Comparison of ENCODE assay signal across 9 cellular contexts in genomic region chr16:19118938-19119431, GRCh38. TPM values are rescaled to one million over a fixed set of nuclear protein-coding genes. Genes with fewer than 3 reads are reported as not detected.
DNase-seq lines count a peak whose midpoint lies in the region; ATAC-seq lines count a peak whose summit lies in the region.
"Had no signal": no experiment of that assay in that cellular context is flagged by ENCODE, and none has a peak within 500 bp of the region (broad histone marks: within the 10 kb centered on the region; RNA-seq: fewer than 3 reads in every experiment).

No MANE protein-coding gene starts in this region.

- peak overlapping the region; percentile 58 for H3K27ac Mint-ChIP-seq in central memory CD8-positive, alpha-beta T cell (ENCODE audit: low read depth)

- peaks cover 14% of the 10 kb centered on the region for H3K27me3 ChIP-seq in thymus (ENCODE audit: control insufficient read depth, insufficient read depth)

- 37% methylated on average over 6 of the region's 6 CpGs for WGBS in thymus

- H3K9me3 ChIP-seq in thymus (ENCODE audit: control insufficient read depth), result no peaks in the 10 kb centered on the region

- ATAC-seq in central memory CD8-positive, alpha-beta T cell (replicated peaks; ENCODE audit: extremely low read depth, poor library complexity, severe bottlenecking), result no peak
- no peak for ATAC-seq in HG03135 (IDR thresholded peaks at IDR 0.05; ENCODE audit: unreplicated experiment)
- no peak for ATAC-seq in HG02970 (IDR thresholded peaks at IDR 0.05; ENCODE audit: low FRiP score, unreplicated experiment)

- peak overlapping the region; percentile 68 for H3K4me3 Mint-ChIP-seq in central memory CD8-positive, alpha-beta T cell

- no peaks in the 10 kb centered on the region for H3K9me3 Mint-ChIP-seq in central memory CD8-positive, alpha-beta T cell

- no peaks in the 10 kb centered on the region for H3K36me3 ChIP-seq in thymus (ENCODE audit: control insufficient read depth, insufficient read depth)

- DNase-seq in RKO (ENCODE audit: low spot score) (peak; percentile 46), midbrain (lab: John Stamatoyannopoulos, UW) (peak; percentile 37), NCI-H2029 (lab: John Stamatoyannopoulos, UW) (no peak)
- no peak for DNase-seq in central memory CD8-positive, alpha-beta T cell (ENCODE audit: low spot score in 2 of 2)

- H3K27ac ChIP-seq in thymus (ENCODE audit: low read depth), result peak overlapping the region; percentile 47
- H3K27ac ChIP-seq: SK-N-MC had no signal

- peaks cover 9% of the 10 kb centered on the region for H3K27me3 Mint-ChIP-seq in central memory CD8-positive, alpha-beta T cell

- H3K36me3 Mint-ChIP-seq in central memory CD8-positive, alpha-beta T cell (ENCODE audit: insufficient read depth), result no peaks in the 10 kb centered on the region

- H3K4me1 ChIP-seq in thymus (ENCODE audit: control insufficient read depth, insufficient read depth, low read length), result no peaks in the 10 kb centered on the region

- peak overlapping the region; percentile 55 for H3K4me3 ChIP-seq in GM08714 (ENCODE audit: low read length)
- no peak overlapping the region for H3K4me3 ChIP-seq in thymus (ENCODE audit: low read length)
- H3K4me3 ChIP-seq: SK-N-MC had no signal

- peaks cover 14% of the 10 kb centered on the region for H3K4me1 Mint-ChIP-seq in central memory CD8-positive, alpha-beta T cell

RNA-seq across cellular contexts. Expression of gene ITPRIPL2, which starts 5.2 kb away (rescaled TPM):
- 5.3 TPM for polyA plus RNA-seq in thymus

RNA-seq across cellular contexts. Expression of gene SYT17, which starts 49.1 kb away (rescaled TPM):
- 0.52 TPM for polyA plus RNA-seq in thymus

RNA-seq across cellular contexts. Expression of gene COQ7, which starts 51.6 kb away (rescaled TPM):
- 15.4 TPM for polyA plus RNA-seq in thymus

Comparison
In these comparisons a context has a peak if more than half of its experiments do, and no peak if none do; other contexts are left out.
1. DNase-seq: peak in RKO (single experiment) and midbrain (single experiment); none in central memory CD8-positive, alpha-beta T cell (0 of 2) and NCI-H2029 (single experiment).